Comparison of ENCODE assay signal across 11 cellular contexts in genomic region chrX:48532201-48532600, GRCh38. TPM values are rescaled to one million over a fixed set of nuclear protein-coding genes. Genes with fewer than 3 reads are reported as not detected.
DNase-seq lines count a peak whose midpoint lies in the region; ATAC-seq, FAIRE-seq and TF ChIP-seq lines count a peak whose summit lies in the region.
"Had no signal": no experiment of that assay in that cellular context is flagged by ENCODE, and none has a peak within 500 bp of the region (broad histone marks: within the 10 kb centered on the region; RNA-seq: fewer than 3 reads in every experiment).

No MANE protein-coding gene starts in this region.

- no peaks in the 10 kb centered on the region for H3K27me3 Mint-ChIP-seq in activated CD4-positive, alpha-beta T cell treated with anti-CD3 and anti-CD28 coated beads, Interleukin-2, amount 10 ng/mL, durations not matched to agents 24 days and 14 days
- no peaks in the 10 kb centered on the region for H3K27me3 Mint-ChIP-seq in T-cell
- H3K27me3 Mint-ChIP-seq: naive thymus-derived CD4-positive, alpha-beta T cell had no signal

- peaks cover 22% of the 10 kb centered on the region for H3K4me1 ChIP-seq in skeletal muscle satellite cell (ENCODE audit: control insufficient read depth, insufficient read depth, low read length)
- no peaks in the 10 kb centered on the region for H3K4me1 ChIP-seq in thyroid gland
- peaks cover 9% of the 10 kb centered on the region for H3K4me1 ChIP-seq in HepG2 (ENCODE audit: insufficient read depth, low read length)
- H3K4me1 ChIP-seq: sigmoid colon had no signal

- peak overlapping the region; percentile 90 for H3K27ac ChIP-seq in epithelial cell of prostate
- peak overlapping the region in 1 of 3 donors; percentile 36 for H3K27ac ChIP-seq in thyroid gland
- H3K27ac ChIP-seq in HepG2 (ENCODE audit: extremely low read length, insufficient read depth, low read length): no peak overlapping the region

- POLR2A ChIA-PET in T-cell (lab: Charles Lee) (interaction anchor here in 1 of 2 donors (0.5 kb wide), 1 partner anchor 64 kb away, joined by 6 read pairs; no protein-coding TSS in a partner anchor), HepG2 (lab: Yijun Ruan, JAX) (interaction anchor here (2.1 kb wide), 1 partner anchor 10 kb away, joined by 6 read pairs; the partner anchor contains the start of gene EBP)

- peaks cover 8% of the 10 kb centered on the region for H3K36me3 ChIP-seq in skeletal muscle satellite cell (ENCODE audit: insufficient read depth, low read length)
- no peaks in the 10 kb centered on the region for H3K36me3 ChIP-seq in thyroid gland
- peaks cover 1 to 7% of the 10 kb centered on the region in 2 experiments; a peak in 2 of 5 replicates for H3K36me3 ChIP-seq in HepG2 (replicated peaks in 1 of 2; ENCODE audit: control insufficient read depth in 1 of 2, insufficient read depth in 2 of 2, low read length in 2 of 2)

- no peak overlapping the region for H2AFZ ChIP-seq in HepG2 (ENCODE audit: low read length)

- in situ Hi-C loops in HepG2 (cut with HindIII; ENCODE audit: extremely low pct_ligation_motif_present, low pct_unique_long_range_greater_than_20kb): no loop called here

- H3K4me1 Mint-ChIP-seq in activated CD4-positive, alpha-beta T cell treated with anti-CD3 and anti-CD28 coated beads, Interleukin-2, amount 10 ng/mL, durations not matched to agents 24 days and 14 days: peaks cover 18% of the 10 kb centered on the region
- peaks cover 0 to 11% (median 7%) of the 10 kb centered on the region in 3 donors for H3K4me1 Mint-ChIP-seq in T-cell

- intact Hi-C loops in activated CD4-positive, alpha-beta T cell treated with anti-CD3 and anti-CD28 coated beads, Interleukin-2, amount 10 ng/mL, durations not matched to agents 24 days and 14 days (cut with micrococcal nuclease): no loop called here
- intact Hi-C loops in thyroid gland (cut with DNase I) (no loop called here), HepG2 (cut with micrococcal nuclease; ENCODE audit: unreplicated experiment) (loop anchor here (10.0 kb wide), 1 partner anchor 57 kb away; the partner anchor contains the start of genes FTSJ1 and SLC38A5)

- CTCF ChIA-PET in T-cell (lab: Charles Lee) (no interaction called here), HepG2 (lab: Yijun Ruan, JAX; ENCODE audit: low intra/inter-chr PET ratio, low total read pairs) (no interaction called here)

- H3K4me3 Mint-ChIP-seq in activated CD4-positive, alpha-beta T cell treated with anti-CD3 and anti-CD28 coated beads, Interleukin-2, amount 10 ng/mL, durations not matched to agents 24 days and 14 days: no peak overlapping the region
- H3K4me3 Mint-ChIP-seq in T-cell: no peak overlapping the region

- no peak for TF ChIP-seq CTCF in thyroid gland (IDR thresholded peaks at IDR 0.05)
- TF ChIP-seq CTCF in HepG2 (CRISPR knock-in tag; IDR thresholded peaks at IDR 0.05): no peak

- H3K27me3 ChIP-seq in skeletal muscle satellite cell (ENCODE audit: control insufficient read depth, insufficient read depth, low read length) (no peaks in the 10 kb centered on the region), thyroid gland (no peaks in the 10 kb centered on the region), HepG2 (ENCODE audit: control insufficient read depth in 1 of 2, insufficient read depth in 2 of 2, low read length in 2 of 2) (no peaks in the 10 kb centered on the region)
- H3K27me3 ChIP-seq: sigmoid colon had no signal

- 90 to 100% methylated on average over 1 of the region's 1 CpG for WGBS in thyroid gland, 2 donors
- WGBS in HepG2 (ENCODE audit: low lambda C conversion rate): 100% methylated on average over 1 of the region's 1 CpG

- H4K20me1 ChIP-seq in HepG2 (ENCODE audit: insufficient read depth, low read length): no peaks in the 10 kb centered on the region

- peak overlapping the region; percentile 24 for H3K9ac ChIP-seq in skeletal muscle satellite cell (ENCODE audit: low read depth, low read length)
- no peak overlapping the region for H3K9ac ChIP-seq in HepG2 (ENCODE audit: insufficient read depth, low read depth, low read length)

- H3K4me2 ChIP-seq in skeletal muscle satellite cell (ENCODE audit: low read length): no peak overlapping the region
- H3K4me2 ChIP-seq in HepG2 (ENCODE audit: low read depth, low read length): no peak overlapping the region

- BruUV-seq in HepG2 (replicated peaks; lab: Mats Ljungman, UMichigan): no TSS peak

- TF ChIP-seq EP300 in HepG2 (IDR thresholded peaks at IDR 0.05; ENCODE audit: low read depth in 2 of 2, low read length in 2 of 2) (no peak), HepG2 (CRISPR knock-in tag; IDR thresholded peaks at IDR 0.05; ENCODE audit: borderline replicate concordance) (no peak)

- no peak for DNase-seq in activated CD4-positive, alpha-beta T cell treated with anti-CD3 and anti-CD28 coated beads, Interleukin-2, amount 10 ng/mL, durations not matched to agents 24 days and 14 days
- no peak for DNase-seq in activated CD4-positive, alpha-beta T cell treated with anti-CD3 and anti-CD28 coated beads, Interleukin-2, amount 50 U/mL, for 4 hours
- DNase-seq in T-cell: no peak
- no peak for DNase-seq in epithelial cell of prostate (ENCODE audit: low read depth, low spot score)
- no peak for DNase-seq in thyroid gland
- no peak for DNase-seq in EL
- DNase-seq in HepG2 (ENCODE audit: low spot score): no peak
- DNase-seq: naive thymus-derived CD4-positive, alpha-beta T cell; NCI-H2107 had no signal

- no peaks in the 10 kb centered on the region for H3K9me3 Mint-ChIP-seq in activated CD4-positive, alpha-beta T cell treated with anti-CD3 and anti-CD28 coated beads, Interleukin-2, amount 10 ng/mL, durations not matched to agents 24 days and 14 days
- no peaks in the 10 kb centered on the region for H3K9me3 Mint-ChIP-seq in T-cell
- H3K9me3 Mint-ChIP-seq: naive thymus-derived CD4-positive, alpha-beta T cell had no signal

- H3K27ac Mint-ChIP-seq in activated CD4-positive, alpha-beta T cell treated with anti-CD3 and anti-CD28 coated beads, Interleukin-2, amount 10 ng/mL, durations not matched to agents 24 days and 14 days: peak overlapping the region; percentile 85
- H3K27ac Mint-ChIP-seq in T-cell: peak overlapping the region; percentile 2 to 83

- TF ChIP-seq RAD21 in HepG2 (CRISPR knock-in tag; IDR thresholded peaks at IDR 0.05): no peak

- peaks cover 28% of the 10 kb centered on the region for H3K36me3 Mint-ChIP-seq in activated CD4-positive, alpha-beta T cell treated with anti-CD3 and anti-CD28 coated beads, Interleukin-2, amount 10 ng/mL, durations not matched to agents 24 days and 14 days (ENCODE audit: low read depth)
- H3K36me3 Mint-ChIP-seq in T-cell: peaks cover 13% of the 10 kb centered on the region

- no peak for FAIRE-seq in HepG2 (lab: Jason Lieb, UNC)

- H3K79me2 ChIP-seq in HepG2 (ENCODE audit: insufficient read depth, low read length): no peaks in the 10 kb centered on the region

- H3K4me3 ChIP-seq in skeletal muscle satellite cell (ENCODE audit: low read length): no peak overlapping the region
- no peak overlapping the region for H3K4me3 ChIP-seq in thyroid gland (replicated peaks in 1 of 3)
- no peak overlapping the region for H3K4me3 ChIP-seq in HepG2 (replicated peaks in 1 of 3; ENCODE audit: insufficient read depth in 1 of 3, low read depth in 2 of 3, low read length in 3 of 3)
- H3K4me3 ChIP-seq: sigmoid colon had no signal

- no peak for TF ChIP-seq POLR2A in thyroid gland (IDR thresholded peaks at IDR 0.05)
- TF ChIP-seq POLR2A in HepG2 (IDR thresholded peaks at IDR 0.05; ENCODE audit: insufficient read depth in 1 of 2, low read depth in 2 of 2, low read length in 2 of 2): no peak

- H3K9me3 ChIP-seq in skeletal muscle satellite cell (replicated peaks; ENCODE audit: low read length) (no peaks in the 10 kb centered on the region), thyroid gland (no peaks in the 10 kb centered on the region), HepG2 (ENCODE audit: low read length) (no peaks in the 10 kb centered on the region)
- H3K9me3 ChIP-seq: sigmoid colon had no signal

- ATAC-seq in T-cell (replicated peaks in 1 of 4) (no peak), HepG2 (no peak)

RNA-seq across cellular contexts. Expression of gene TBC1D25, which starts 7.3 kb away (rescaled TPM):
- 14.0 and 15.9 TPM in 2 replicates for total RNA-seq in activated CD4-positive, alpha-beta T cell treated with anti-CD3 and anti-CD28 coated beads, Interleukin-2, amount 10 ng/mL, durations not matched to agents 24 days and 14 days
- total RNA-seq in T-cell (10 to 100 TPM; 27.0 to 30.6 (median 29.5) TPM), thyroid gland (10 to 100 TPM in 3 of 4 donors, 1 to 10 TPM in 1; 9.4 to 16.5 (median 12.2) TPM), HepG2 (2016; rRNA removed; fragmentation: Illumina TruSeq; extraction: Trizol) (3.2 and 3.5 TPM in 2 replicates)
- 5.8 and 7.6 TPM in 2 replicates for total RNA-seq in skeletal muscle satellite cell (2012; rRNA removed)
- 1.0 and 1.1 TPM in 2 replicates for total RNA-seq in HepG2 (2016; cell fraction: cytosol; rRNA removed; fragmentation: Illumina TruSeq; extraction: Trizol; ENCODE audit: low read depth)
- total RNA-seq in HepG2 (2016; cell fraction: insoluble cytoplasmic fraction; rRNA removed; fragmentation: Illumina TruSeq; extraction: Trizol): 3.4 and 3.6 TPM in 2 replicates
- 5.5 and 6.0 TPM in 2 replicates for total RNA-seq in HepG2 (2016; cell fraction: membrane; rRNA removed; fragmentation: Illumina TruSeq; extraction: Trizol)
- 2.8 and 3.4 TPM in 2 replicates for total RNA-seq in HepG2 (2016; cell fraction: nucleus; rRNA removed; fragmentation: Illumina TruSeq; extraction: Trizol)
- 4.7 and 6.0 TPM in 2 replicates for polyA plus RNA-seq in HepG2 (2011; rRNA removed)
- polyA plus RNA-seq in HepG2 (2011; cell fraction: cytosol; rRNA removed): 4.6 TPM in 2 replicates
- polyA plus RNA-seq in HepG2 (2011; cell fraction: nucleus; rRNA removed): 16.8 and 21.5 TPM in 2 replicates
- 4.8 and 7.9 TPM in 2 replicates for polyA plus RNA-seq in HepG2 (2012)
- 2.1 and 2.3 TPM in 2 replicates for polyA plus RNA-seq in HepG2 (2016; cell fraction: cytosol; fragmentation: Illumina TruSeq; extraction: Trizol; ENCODE audit: low read depth)
- polyA plus RNA-seq in HepG2 (2016; cell fraction: insoluble cytoplasmic fraction; fragmentation: Illumina TruSeq; extraction: Trizol; ENCODE audit: low read depth): 4.0 and 6.3 TPM in 2 replicates
- 4.8 and 5.4 TPM in 2 replicates for polyA plus RNA-seq in HepG2 (2016; cell fraction: membrane; fragmentation: Illumina TruSeq; extraction: Trizol; ENCODE audit: low read depth)
- 11.5 and 15.0 TPM in 2 replicates for polyA plus RNA-seq in HepG2 (2016; cell fraction: nucleus; fragmentation: Illumina TruSeq; extraction: Trizol; ENCODE audit: insufficient read depth, low read depth)
- polyA minus RNA-seq in HepG2 (2011; rRNA and poly(A)+ RNA removed; ENCODE audit: low replicate concordance): 10.9 and 19.7 TPM in 2 replicates
- 5.1 and 5.5 TPM in 2 replicates for polyA minus RNA-seq in HepG2 (2011; cell fraction: cytosol; rRNA and poly(A)+ RNA removed)
- 7.9 and 9.4 TPM in 2 replicates for polyA minus RNA-seq in HepG2 (2011; cell fraction: nucleus; rRNA and poly(A)+ RNA removed)

RNA-seq across cellular contexts. Expression of gene EBP, which starts 10.6 kb away (rescaled TPM):
- total RNA-seq in activated CD4-positive, alpha-beta T cell treated with anti-CD3 and anti-CD28 coated beads, Interleukin-2, amount 10 ng/mL, durations not matched to agents 24 days and 14 days: 159 and 163 TPM in 2 replicates
- 10 to 100 TPM; 41.1 to 60.4 (median 46.1) TPM for total RNA-seq in T-cell
- total RNA-seq in skeletal muscle satellite cell (2012; rRNA removed): 70.2 and 82.6 TPM in 2 replicates
- 10 to 100 TPM; 11.0 to 43.5 (median 35.5) TPM for total RNA-seq in thyroid gland
- total RNA-seq in HepG2 (2016; rRNA removed; fragmentation: Illumina TruSeq; extraction: Trizol): 162 and 260 TPM in 2 replicates
- total RNA-seq in HepG2 (2016; cell fraction: cytosol; rRNA removed; fragmentation: Illumina TruSeq; extraction: Trizol; ENCODE audit: low read depth): 147 and 171 TPM in 2 replicates
- 146 and 274 TPM in 2 replicates for total RNA-seq in HepG2 (2016; cell fraction: insoluble cytoplasmic fraction; rRNA removed; fragmentation: Illumina TruSeq; extraction: Trizol)
- total RNA-seq in HepG2 (2016; cell fraction: membrane; rRNA removed; fragmentation: Illumina TruSeq; extraction: Trizol): 149 and 167 TPM in 2 replicates
- 182 and 206 TPM in 2 replicates for total RNA-seq in HepG2 (2016; cell fraction: nucleus; rRNA removed; fragmentation: Illumina TruSeq; extraction: Trizol)
- 106 and 162 TPM in 2 replicates for polyA plus RNA-seq in HepG2 (2011; rRNA removed)
- polyA plus RNA-seq in HepG2 (2011; cell fraction: cytosol; rRNA removed): 168 and 176 TPM in 2 replicates
- 94.7 and 111 TPM in 2 replicates for polyA plus RNA-seq in HepG2 (2011; cell fraction: nucleus; rRNA removed)
- polyA plus RNA-seq in HepG2 (2012): 122 and 141 TPM in 2 replicates
- polyA plus RNA-seq in HepG2 (2016; cell fraction: cytosol; fragmentation: Illumina TruSeq; extraction: Trizol; ENCODE audit: low read depth): 138 and 157 TPM in 2 replicates
- 129 and 142 TPM in 2 replicates for polyA plus RNA-seq in HepG2 (2016; cell fraction: insoluble cytoplasmic fraction; fragmentation: Illumina TruSeq; extraction: Trizol; ENCODE audit: low read depth)
- 117 and 128 TPM in 2 replicates for polyA plus RNA-seq in HepG2 (2016; cell fraction: membrane; fragmentation: Illumina TruSeq; extraction: Trizol; ENCODE audit: low read depth)
- polyA plus RNA-seq in HepG2 (2016; cell fraction: nucleus; fragmentation: Illumina TruSeq; extraction: Trizol; ENCODE audit: insufficient read depth, low read depth): 318 and 347 TPM in 2 replicates
- polyA minus RNA-seq in HepG2 (2011; rRNA and poly(A)+ RNA removed; ENCODE audit: low replicate concordance): 268 and 948 TPM in 2 replicates
- polyA minus RNA-seq in HepG2 (2011; cell fraction: cytosol; rRNA and poly(A)+ RNA removed): 59.2 and 70.4 TPM in 2 replicates
- 25.6 and 30.3 TPM in 2 replicates for polyA minus RNA-seq in HepG2 (2011; cell fraction: nucleus; rRNA and poly(A)+ RNA removed)

RNA-seq across cellular contexts. Expression of gene PORCN, which starts 23.4 kb away (rescaled TPM):
- 11.5 and 12.9 TPM in 2 replicates for total RNA-seq in activated CD4-positive, alpha-beta T cell treated with anti-CD3 and anti-CD28 coated beads, Interleukin-2, amount 10 ng/mL, durations not matched to agents 24 days and 14 days
- total RNA-seq in T-cell (10 to 100 TPM; 16.8 to 21.7 (median 18.6) TPM), thyroid gland (10 to 100 TPM; 14.5 to 36.4 (median 21.4) TPM), HepG2 (2016; rRNA removed; fragmentation: Illumina TruSeq; extraction: Trizol) (2.6 and 3.9 TPM in 2 replicates)
- 33.4 and 36.0 TPM in 2 replicates for total RNA-seq in skeletal muscle satellite cell (2012; rRNA removed)
- 2.7 and 3.7 TPM in 2 replicates for total RNA-seq in HepG2 (2016; cell fraction: cytosol; rRNA removed; fragmentation: Illumina TruSeq; extraction: Trizol; ENCODE audit: low read depth)
- 1.7 and 3.0 TPM in 2 replicates for total RNA-seq in HepG2 (2016; cell fraction: insoluble cytoplasmic fraction; rRNA removed; fragmentation: Illumina TruSeq; extraction: Trizol)
- 4.4 and 5.2 TPM in 2 replicates for total RNA-seq in HepG2 (2016; cell fraction: membrane; rRNA removed; fragmentation: Illumina TruSeq; extraction: Trizol)
- 1.9 and 2.5 TPM in 2 replicates for total RNA-seq in HepG2 (2016; cell fraction: nucleus; rRNA removed; fragmentation: Illumina TruSeq; extraction: Trizol)
- polyA plus RNA-seq in HepG2 (2011; rRNA removed): 5.8 and 6.0 TPM in 2 replicates
- 4.1 and 6.5 TPM in 2 replicates for polyA plus RNA-seq in HepG2 (2011; cell fraction: cytosol; rRNA removed)
- polyA plus RNA-seq in HepG2 (2011; cell fraction: nucleus; rRNA removed): 19.8 and 20.1 TPM in 2 replicates
- 2.3 and 3.6 TPM in 2 replicates for polyA plus RNA-seq in HepG2 (2012)
- 3.8 and 3.9 TPM in 2 replicates for polyA plus RNA-seq in HepG2 (2016; cell fraction: cytosol; fragmentation: Illumina TruSeq; extraction: Trizol; ENCODE audit: low read depth)
- polyA plus RNA-seq in HepG2 (2016; cell fraction: insoluble cytoplasmic fraction; fragmentation: Illumina TruSeq; extraction: Trizol; ENCODE audit: low read depth): 2.5 and 3.3 TPM in 2 replicates
- 4.6 and 5.1 TPM in 2 replicates for polyA plus RNA-seq in HepG2 (2016; cell fraction: membrane; fragmentation: Illumina TruSeq; extraction: Trizol; ENCODE audit: low read depth)
- polyA plus RNA-seq in HepG2 (2016; cell fraction: nucleus; fragmentation: Illumina TruSeq; extraction: Trizol; ENCODE audit: insufficient read depth, low read depth): 5.0 and 5.7 TPM in 2 replicates
- 16.7 and 23.7 TPM in 2 replicates for polyA minus RNA-seq in HepG2 (2011; rRNA and poly(A)+ RNA removed; ENCODE audit: low replicate concordance)
- 1.7 and 2.0 TPM in 2 replicates for polyA minus RNA-seq in HepG2 (2011; cell fraction: cytosol; rRNA and poly(A)+ RNA removed)
- polyA minus RNA-seq in HepG2 (2011; cell fraction: nucleus; rRNA and poly(A)+ RNA removed): 4.2 and 5.1 TPM in 2 replicates

RNA-seq across cellular contexts. Expression of gene RBM3, which starts 42.1 kb away (rescaled TPM):
- total RNA-seq in activated CD4-positive, alpha-beta T cell treated with anti-CD3 and anti-CD28 coated beads, Interleukin-2, amount 10 ng/mL, durations not matched to agents 24 days and 14 days: 317 and 318 TPM in 2 replicates
- total RNA-seq in T-cell (100 to 1,000 TPM; 212 to 345 (median 222) TPM), thyroid gland (100 to 1,000 TPM; 122 to 250 (median 177) TPM), HepG2 (2016; rRNA removed; fragmentation: Illumina TruSeq; extraction: Trizol) (182 and 239 TPM in 2 replicates)
- 416 and 518 TPM in 2 replicates for total RNA-seq in skeletal muscle satellite cell (2012; rRNA removed)
- total RNA-seq in HepG2 (2016; cell fraction: cytosol; rRNA removed; fragmentation: Illumina TruSeq; extraction: Trizol; ENCODE audit: low read depth): 72.2 and 83.3 TPM in 2 replicates
- total RNA-seq in HepG2 (2016; cell fraction: insoluble cytoplasmic fraction; rRNA removed; fragmentation: Illumina TruSeq; extraction: Trizol): 186 and 267 TPM in 2 replicates
- total RNA-seq in HepG2 (2016; cell fraction: membrane; rRNA removed; fragmentation: Illumina TruSeq; extraction: Trizol): 111 and 139 TPM in 2 replicates
- 96.1 and 99.4 TPM in 2 replicates for total RNA-seq in HepG2 (2016; cell fraction: nucleus; rRNA removed; fragmentation: Illumina TruSeq; extraction: Trizol)
- 109 and 123 TPM in 2 replicates for polyA plus RNA-seq in HepG2 (2011; rRNA removed)
- 78.5 and 83.5 TPM in 2 replicates for polyA plus RNA-seq in HepG2 (2011; cell fraction: cytosol; rRNA removed)
- polyA plus RNA-seq in HepG2 (2011; cell fraction: nucleus; rRNA removed): 120 and 154 TPM in 2 replicates
- polyA plus RNA-seq in HepG2 (2012): 62.4 and 136 TPM in 2 replicates
- 83.2 and 86.4 TPM in 2 replicates for polyA plus RNA-seq in HepG2 (2016; cell fraction: cytosol; fragmentation: Illumina TruSeq; extraction: Trizol; ENCODE audit: low read depth)
- polyA plus RNA-seq in HepG2 (2016; cell fraction: insoluble cytoplasmic fraction; fragmentation: Illumina TruSeq; extraction: Trizol; ENCODE audit: low read depth): 284 and 351 TPM in 2 replicates
- polyA plus RNA-seq in HepG2 (2016; cell fraction: membrane; fragmentation: Illumina TruSeq; extraction: Trizol; ENCODE audit: low read depth): 125 and 144 TPM in 2 replicates
- 196 and 214 TPM in 2 replicates for polyA plus RNA-seq in HepG2 (2016; cell fraction: nucleus; fragmentation: Illumina TruSeq; extraction: Trizol; ENCODE audit: insufficient read depth, low read depth)
- 139 and 240 TPM in 2 replicates for polyA minus RNA-seq in HepG2 (2011; rRNA and poly(A)+ RNA removed; ENCODE audit: low replicate concordance)
- 47.4 and 57.2 TPM in 2 replicates for polyA minus RNA-seq in HepG2 (2011; cell fraction: cytosol; rRNA and poly(A)+ RNA removed)
- polyA minus RNA-seq in HepG2 (2011; cell fraction: nucleus; rRNA and poly(A)+ RNA removed): 163 and 176 TPM in 2 replicates

RNA-seq across cellular contexts. Expression of gene FTSJ1, which starts 56.2 kb away (rescaled TPM):
- 95.6 and 101 TPM in 2 replicates for total RNA-seq in activated CD4-positive, alpha-beta T cell treated with anti-CD3 and anti-CD28 coated beads, Interleukin-2, amount 10 ng/mL, durations not matched to agents 24 days and 14 days
- 10 to 100 TPM; 51.4 to 64.9 (median 56.8) TPM for total RNA-seq in T-cell
- 118 and 124 TPM in 2 replicates for total RNA-seq in skeletal muscle satellite cell (2012; rRNA removed)
- 10 to 100 TPM; 45.9 to 64.9 (median 62.5) TPM for total RNA-seq in thyroid gland
- 37.9 and 40.1 TPM in 2 replicates for total RNA-seq in HepG2 (2016; rRNA removed; fragmentation: Illumina TruSeq; extraction: Trizol)
- total RNA-seq in HepG2 (2016; cell fraction: cytosol; rRNA removed; fragmentation: Illumina TruSeq; extraction: Trizol; ENCODE audit: low read depth): 14.5 and 21.0 TPM in 2 replicates
- 38.2 and 38.5 TPM in 2 replicates for total RNA-seq in HepG2 (2016; cell fraction: insoluble cytoplasmic fraction; rRNA removed; fragmentation: Illumina TruSeq; extraction: Trizol)
- 28.7 and 33.6 TPM in 2 replicates for total RNA-seq in HepG2 (2016; cell fraction: membrane; rRNA removed; fragmentation: Illumina TruSeq; extraction: Trizol)
- total RNA-seq in HepG2 (2016; cell fraction: nucleus; rRNA removed; fragmentation: Illumina TruSeq; extraction: Trizol): 21.1 and 25.4 TPM in 2 replicates
- 29.2 and 30.3 TPM in 2 replicates for polyA plus RNA-seq in HepG2 (2011; rRNA removed)
- 21.3 and 28.2 TPM in 2 replicates for polyA plus RNA-seq in HepG2 (2011; cell fraction: cytosol; rRNA removed)
- 49.1 and 64.2 TPM in 2 replicates for polyA plus RNA-seq in HepG2 (2011; cell fraction: nucleus; rRNA removed)
- polyA plus RNA-seq in HepG2 (2012): 19.2 and 29.3 TPM in 2 replicates
- 16.8 and 24.9 TPM in 2 replicates for polyA plus RNA-seq in HepG2 (2016; cell fraction: cytosol; fragmentation: Illumina TruSeq; extraction: Trizol; ENCODE audit: low read depth)
- 45.2 and 50.6 TPM in 2 replicates for polyA plus RNA-seq in HepG2 (2016; cell fraction: insoluble cytoplasmic fraction; fragmentation: Illumina TruSeq; extraction: Trizol; ENCODE audit: low read depth)
- 26.8 and 36.1 TPM in 2 replicates for polyA plus RNA-seq in HepG2 (2016; cell fraction: membrane; fragmentation: Illumina TruSeq; extraction: Trizol; ENCODE audit: low read depth)
- 56.7 and 58.6 TPM in 2 replicates for polyA plus RNA-seq in HepG2 (2016; cell fraction: nucleus; fragmentation: Illumina TruSeq; extraction: Trizol; ENCODE audit: insufficient read depth, low read depth)
- 31.0 and 108 TPM in 2 replicates for polyA minus RNA-seq in HepG2 (2011; rRNA and poly(A)+ RNA removed; ENCODE audit: low replicate concordance)
- 9.3 and 14.7 TPM in 2 replicates for polyA minus RNA-seq in HepG2 (2011; cell fraction: cytosol; rRNA and poly(A)+ RNA removed)
- 14.7 and 15.6 TPM in 2 replicates for polyA minus RNA-seq in HepG2 (2011; cell fraction: nucleus; rRNA and poly(A)+ RNA removed)
